8 cellular contexts compared by ENCODE assay signal in genomic region chr13:99895428-99895998, GRCh38.
DNase-seq lines count a peak whose midpoint lies in the region; ATAC-seq and TF ChIP-seq lines count a peak whose summit lies in the region.

No MANE protein-coding gene starts in this region.

- TF ChIP-seq CTCF in coronary artery (IDR thresholded peaks at IDR 0.05) (no peak), vagina (IDR thresholded peaks at IDR 0.05) (no peak)

- H3K27ac ChIP-seq in coronary artery (no peak overlapping the region), vagina (no peak overlapping the region)

- H3K27me3 ChIP-seq in vagina = no peaks in the 10 kb centered on the region

- ATAC-seq in naive thymus-derived CD8-positive, alpha-beta T cell = peak; percentile 47 to 59
- ATAC-seq in GM18519 (IDR thresholded peaks at IDR 0.05; ENCODE audit: low FRiP score, unreplicated experiment) = no peak

- intact Hi-C loops in vagina (cut with DNase I) = no loop called here

- H3K27ac Mint-ChIP-seq in naive thymus-derived CD8-positive, alpha-beta T cell = no peak overlapping the region

- no peaks in the 10 kb centered on the region for H3K9me3 ChIP-seq in vagina

- POLR2A ChIA-PET in naive thymus-derived CD8-positive, alpha-beta T cell (lab: Charles Lee) = interaction anchor here (0.9 kb wide), 1 partner anchor 74 kb away, joined by 3 read pairs; no protein-coding TSS in a partner anchor

- H3K4me3 Mint-ChIP-seq in naive thymus-derived CD8-positive, alpha-beta T cell = peak overlapping the region; percentile 67 to 84 (median 79)

- no peak for TF ChIP-seq POLR2A in vagina (IDR thresholded peaks at IDR 0.05)

- H3K27me3 Mint-ChIP-seq in naive thymus-derived CD8-positive, alpha-beta T cell = peaks cover 21 to 60% (median 49%) of the 10 kb centered on the region in 5 donors

- peak; percentile 8 for DNase-seq in stimulated activated CD4-positive, alpha-beta T cell treated with anti-CD3 and anti-CD28 coated beads, Interleukin-12 subunit alpha, Interleukin-12 subunit beta, amount 100 ng/mL, for 4 hours
- no peak for DNase-seq in stimulated activated CD4-positive, alpha-beta T cell treated with anti-CD3 and anti-CD28 coated beads, Interleukin-4, amount 100 ng/mL, for 24 hours
- DNase-seq in coronary artery (ENCODE audit: low spot score) (no peak), vagina (ENCODE audit: extremely low spot score in 2 of 2) (no peak), NCI-H748 treated with DMSO at 0.1 percent for 48 hours (lab: John Stamatoyannopoulos, UW) (no peak), NCI-H187 treated with DMSO at 0.1 percent for 48 hours (lab: John Stamatoyannopoulos, UW) (no peak)
- peak in 2 of 10 donors; percentile 12 to 16 for DNase-seq in naive thymus-derived CD8-positive, alpha-beta T cell

- H3K4me1 Mint-ChIP-seq in naive thymus-derived CD8-positive, alpha-beta T cell = peaks cover 12 to 18% (median 15%) of the 10 kb centered on the region in 4 donors

- H3K4me1 ChIP-seq in vagina = peaks cover 12% of the 10 kb centered on the region

- no peaks in the 10 kb centered on the region for H3K36me3 ChIP-seq in vagina

- H3K9me3 Mint-ChIP-seq in naive thymus-derived CD8-positive, alpha-beta T cell = no peaks in the 10 kb centered on the region

- H3K4me3 ChIP-seq in coronary artery = peak overlapping the region; percentile 68
- H3K4me3 ChIP-seq in vagina = peak overlapping the region; percentile 15 to 34

- H3K36me3 Mint-ChIP-seq in naive thymus-derived CD8-positive, alpha-beta T cell = peaks cover 0 to 5% (median 0%) of the 10 kb centered on the region in 3 donors
